ENCODE assay signal across 1 cellular context in the genomic region with DNA sequence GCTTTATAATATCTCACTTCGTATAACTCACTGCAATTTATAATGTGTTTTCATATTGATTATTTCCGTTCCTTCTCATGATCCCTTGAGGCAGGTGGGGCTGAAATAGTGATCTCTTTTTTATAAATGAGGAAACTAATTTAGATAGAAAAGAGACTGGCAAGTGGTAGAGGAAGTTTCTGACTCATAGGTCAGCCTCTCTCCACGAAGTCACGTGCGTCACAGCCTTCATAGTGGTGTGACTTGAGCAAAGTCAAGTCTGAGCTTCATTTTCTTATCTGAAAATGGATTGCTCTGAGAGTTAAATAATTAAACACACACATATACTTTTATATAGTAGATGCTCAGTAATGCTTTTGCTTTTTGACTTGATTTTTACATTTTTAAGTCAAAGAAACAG.
A peak's percentile ranks its signal among the peaks of the same experiment; 100 is the strongest.
TF ChIP-seq lines count a peak whose summit lies in the region.

No MANE protein-coding gene starts in this region.

TF ChIP-seq in K562, 482 proteins besides CTCF, POLR2A, EP300 and RAD21 (continued from another document):
- TF ChIP-seq, protein P1, sequence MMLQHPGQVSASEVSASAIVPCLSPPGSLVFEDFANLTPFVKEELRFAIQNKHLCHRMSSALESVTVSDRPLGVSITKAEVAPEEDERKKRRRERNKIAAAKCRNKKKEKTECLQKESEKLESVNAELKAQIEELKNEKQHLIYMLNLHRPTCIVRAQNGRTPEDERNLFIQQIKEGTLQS (IDR thresholded peaks at IDR 0.05): peak; percentile 59; the same call in 1 of the 2 replicates
- TF ChIP-seq, protein P1 (CRISPR knock-in tag; conservative IDR thresholded peaks at IDR 0.05): no peak
- peak; percentile 80 for TF ChIP-seq JUND (IDR thresholded peaks at IDR 0.05; ENCODE audit: borderline replicate concordance, low read depth, low read length)
- TF ChIP-seq JUND (tag; IDR thresholded peaks at IDR 0.05; ENCODE audit: borderline replicate concordance, low read depth, low read length): peak; percentile 79; the same call in 2 of the 3 replicates
- TF ChIP-seq L3MBTL2 (IDR thresholded peaks at IDR 0.05): peak; percentile 79
- no peak for TF ChIP-seq RB1 (IDR thresholded peaks at IDR 0.05; ENCODE audit: low read depth)
- TF ChIP-seq MEIS2 (IDR thresholded peaks at IDR 0.05; ENCODE audit: partially characterized antibody): no peak
- no peak for TF ChIP-seq NR3C1 (CRISPR knock-in tag; IDR thresholded peaks at IDR 0.05)
- no peak for TF ChIP-seq ZBTB1 (CRISPR knock-in tag; IDR thresholded peaks at IDR 0.05; ENCODE audit: borderline replicate concordance, low read depth)
- no peak for TF ChIP-seq ZNF76 (CRISPR knock-in tag; IDR thresholded peaks at IDR 0.05; ENCODE audit: borderline replicate concordance)
- TF ChIP-seq, protein P2, sequence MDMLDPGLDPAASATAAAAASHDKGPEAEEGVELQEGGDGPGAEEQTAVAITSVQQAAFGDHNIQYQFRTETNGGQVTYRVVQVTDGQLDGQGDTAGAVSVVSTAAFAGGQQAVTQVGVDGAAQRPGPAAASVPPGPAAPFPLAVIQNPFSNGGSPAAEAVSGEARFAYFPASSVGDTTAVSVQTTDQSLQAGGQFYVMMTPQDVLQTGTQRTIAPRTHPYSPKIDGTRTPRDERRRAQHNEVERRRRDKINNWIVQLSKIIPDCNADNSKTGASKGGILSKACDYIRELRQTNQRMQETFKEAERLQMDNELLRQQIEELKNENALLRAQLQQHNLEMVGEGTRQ (CRISPR knock-in tag; IDR thresholded peaks at IDR 0.05): peak; percentile 68
- no peak for TF ChIP-seq RCOR1 (IDR thresholded peaks at IDR 0.05; ENCODE audit: borderline replicate concordance in 1 of 2, low read depth in 2 of 2, low read length in 2 of 2)
- TF ChIP-seq KHSRP (IDR thresholded peaks at IDR 0.05): no peak
- no peak for TF ChIP-seq MTA1 (IDR thresholded peaks at IDR 0.05; ENCODE audit: borderline replicate concordance)
- TF ChIP-seq, protein P3, sequence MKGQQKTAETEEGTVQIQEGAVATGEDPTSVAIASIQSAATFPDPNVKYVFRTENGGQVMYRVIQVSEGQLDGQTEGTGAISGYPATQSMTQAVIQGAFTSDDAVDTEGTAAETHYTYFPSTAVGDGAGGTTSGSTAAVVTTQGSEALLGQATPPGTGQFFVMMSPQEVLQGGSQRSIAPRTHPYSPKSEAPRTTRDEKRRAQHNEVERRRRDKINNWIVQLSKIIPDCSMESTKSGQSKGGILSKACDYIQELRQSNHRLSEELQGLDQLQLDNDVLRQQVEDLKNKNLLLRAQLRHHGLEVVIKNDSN (CRISPR knock-in tag; IDR thresholded peaks at IDR 0.05): peak; percentile 65
- 0 out of 2 replicates have a peak, but pooled peaks have one; percentile 8 for TF ChIP-seq ATF7 (IDR thresholded peaks at IDR 0.05)
- TF ChIP-seq, protein P4, sequence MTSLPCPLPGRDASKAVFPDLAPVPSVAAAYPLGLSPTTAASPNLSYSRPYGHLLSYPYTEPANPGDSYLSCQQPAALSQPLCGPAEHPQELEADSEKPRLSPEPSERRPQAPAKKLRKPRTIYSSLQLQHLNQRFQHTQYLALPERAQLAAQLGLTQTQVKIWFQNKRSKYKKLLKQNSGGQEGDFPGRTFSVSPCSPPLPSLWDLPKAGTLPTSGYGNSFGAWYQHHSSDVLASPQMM (CRISPR knock-in tag; IDR thresholded peaks at IDR 0.05): no peak
- TF ChIP-seq CHD2 (IDR thresholded peaks at IDR 0.05; ENCODE audit: low read depth, low read length): no peak
- peak; percentile 26; the same call in 1 of the 2 replicates for TF ChIP-seq LEF1 (IDR thresholded peaks at IDR 0.05)
- no peak for TF ChIP-seq SMAD2 (IDR thresholded peaks at IDR 0.05; ENCODE audit: low read depth, low read length)
- TF ChIP-seq BHLHE40 (IDR thresholded peaks at IDR 0.05; ENCODE audit: low read length): peak; percentile 95
- no peak for TF ChIP-seq YY1 (IDR thresholded peaks at IDR 0.05; ENCODE audit: borderline replicate concordance in 1 of 3, control insufficient read depth in 1 of 3, extremely low read depth in 1 of 3, insufficient read depth in 3 of 3, insufficient read length in 1 of 3, insufficient replicate concordance in 2 of 3, low read depth in 1 of 3, low read length in 2 of 3)
